8 cellular contexts compared by ENCODE assay signal in the genomic region with DNA sequence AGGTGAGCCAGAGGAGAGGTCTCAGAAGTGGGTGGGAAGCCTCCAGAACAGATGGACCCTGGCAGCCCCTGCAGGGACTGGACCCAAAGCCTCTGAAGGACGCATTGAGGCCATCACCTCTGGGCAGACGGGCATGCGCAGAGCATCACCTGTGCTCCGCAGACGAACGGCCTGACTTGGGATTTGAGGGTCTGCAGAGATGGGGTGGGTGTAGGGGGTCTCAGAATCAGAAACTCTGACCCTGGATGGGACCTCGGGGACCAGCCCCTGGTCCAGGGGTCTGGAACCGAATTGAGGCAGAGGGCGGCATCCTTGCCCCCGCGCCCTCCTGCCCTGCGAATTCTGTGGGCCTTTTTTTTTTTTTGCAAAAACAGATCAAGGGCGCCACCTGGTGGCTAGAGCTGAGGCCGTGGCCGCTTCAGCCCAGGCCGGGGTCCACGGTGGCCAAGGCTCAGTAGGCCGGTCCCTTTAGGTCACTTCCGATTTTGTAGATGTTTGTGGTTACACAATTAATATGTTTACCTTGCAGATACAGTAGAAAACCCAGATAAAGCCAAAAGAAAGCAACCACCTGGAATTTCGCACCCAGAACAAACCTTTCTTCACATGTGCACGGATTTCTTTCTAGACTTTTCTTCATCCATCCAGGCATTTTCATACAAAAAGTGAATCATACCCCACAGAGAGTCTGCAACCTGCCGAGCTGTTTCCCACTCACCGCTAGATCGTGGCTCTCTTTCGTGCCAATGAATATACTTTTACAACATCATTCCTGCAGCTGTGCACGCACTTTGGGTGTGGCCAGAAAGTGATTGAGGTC. TPM values are rescaled to one million over a fixed set of nuclear protein-coding genes. Genes with fewer than 3 reads are reported as not detected.
DNase-seq lines count a peak whose midpoint lies in the region; ATAC-seq and TF ChIP-seq lines count a peak whose summit lies in the region.

No MANE protein-coding gene starts in this region.

- H3K27me3 Mint-ChIP-seq in activated CD4-positive, alpha-beta T cell treated with anti-CD3 and anti-CD28 coated beads, Interleukin-2, amount 10 ng/mL, durations not matched to agents 7 days and 5 days, result peaks cover 13% of the 10 kb centered on the region
- H3K27me3 Mint-ChIP-seq in nephron (ENCODE audit: low read depth), result peaks cover 17% of the 10 kb centered on the region

- H3K9me3 Mint-ChIP-seq in activated CD4-positive, alpha-beta T cell treated with anti-CD3 and anti-CD28 coated beads, Interleukin-2, amount 10 ng/mL, durations not matched to agents 7 days and 5 days, result no peaks in the 10 kb centered on the region
- no peaks in the 10 kb centered on the region for H3K9me3 Mint-ChIP-seq in nephron

- POLR2A ChIA-PET in activated CD4-positive, alpha-beta T cell treated with anti-CD3 and anti-CD28 coated beads, Interleukin-2, amount 10 ng/mL, durations not matched to agents 7 days and 5 days (lab: Charles Lee), result no interaction called here

- H3K9me3 ChIP-seq in MG63 (no peaks in the 10 kb centered on the region), vagina (no peaks in the 10 kb centered on the region)

- TF ChIP-seq POLR2A in vagina (IDR thresholded peaks at IDR 0.05), result no peak

- H3K27ac ChIP-seq in vagina, result no peak overlapping the region

- H3K36me3 Mint-ChIP-seq in activated CD4-positive, alpha-beta T cell treated with anti-CD3 and anti-CD28 coated beads, Interleukin-2, amount 10 ng/mL, durations not matched to agents 7 days and 5 days (ENCODE audit: low read depth), result no peaks in the 10 kb centered on the region
- H3K36me3 Mint-ChIP-seq in nephron (ENCODE audit: low read depth), result no peaks in the 10 kb centered on the region

- DNase-seq in DMS 273 (lab: John Stamatoyannopoulos, UW; ENCODE audit: unreplicated experiment) (peak; percentile 66), DMS 273 treated with DMSO at 0.1 percent for 48 hours (lab: John Stamatoyannopoulos, UW) (no peak), MG63 (peak; percentile 18), vagina (ENCODE audit: extremely low spot score in 2 of 2) (no peak)
- DNase-seq in activated CD4-positive, alpha-beta T cell treated with anti-CD3 and anti-CD28 coated beads, Interleukin-2, amount 10 ng/mL, durations not matched to agents 7 days and 5 days, result peak; percentile 40
- DNase-seq in effector CD4-positive, alpha-beta T cell, result peak; percentile 55

- no peak overlapping the region for H3K27ac Mint-ChIP-seq in activated CD4-positive, alpha-beta T cell treated with anti-CD3 and anti-CD28 coated beads, Interleukin-2, amount 10 ng/mL, durations not matched to agents 7 days and 5 days
- H3K27ac Mint-ChIP-seq in nephron, result peak overlapping the region in 2 of 3 experiments; percentile 48 to 80

- no peak overlapping the region for H3K4me3 ChIP-seq in MG63
- H3K4me3 ChIP-seq in vagina, result no peak overlapping the region

- peak; percentile 91 to 97 (median 91) for TF ChIP-seq CTCF in nephron (IDR thresholded peaks at IDR 0.05; ENCODE audit: unreplicated experiment in 3 of 3)
- peak; percentile 60 to 90 (median 71) for TF ChIP-seq CTCF in vagina (IDR thresholded peaks at IDR 0.05)

- no peak overlapping the region for H3K4me3 Mint-ChIP-seq in activated CD4-positive, alpha-beta T cell treated with anti-CD3 and anti-CD28 coated beads, Interleukin-2, amount 10 ng/mL, durations not matched to agents 7 days and 5 days
- no peak overlapping the region for H3K4me3 Mint-ChIP-seq in nephron

- CTCF ChIA-PET in activated CD4-positive, alpha-beta T cell treated with anti-CD3 and anti-CD28 coated beads, Interleukin-2, amount 10 ng/mL, durations not matched to agents 7 days and 5 days (lab: Charles Lee), result interaction anchor here (1.0 kb wide), 4 partner anchors 15 to 84 kb away, joined by 3 to 6 read pairs (median 4); no protein-coding TSS in a partner anchor

- intact Hi-C loops in vagina (cut with DNase I), result loop anchor here (2.0 to 10.0 kb wide), 2 partner anchors 80 to 200 kb away; partner anchors contain the start of gene RBM38

- ATAC-seq in HG03135 (IDR thresholded peaks at IDR 0.05; ENCODE audit: unreplicated experiment), result no peak

- H3K4me1 Mint-ChIP-seq in activated CD4-positive, alpha-beta T cell treated with anti-CD3 and anti-CD28 coated beads, Interleukin-2, amount 10 ng/mL, durations not matched to agents 7 days and 5 days, result peaks cover 3% of the 10 kb centered on the region
- peaks cover 19% of the 10 kb centered on the region for H3K4me1 Mint-ChIP-seq in nephron

- no peaks in the 10 kb centered on the region for H3K27me3 ChIP-seq in MG63
- H3K27me3 ChIP-seq in vagina, result no peaks in the 10 kb centered on the region

- peaks cover 8% of the 10 kb centered on the region for H3K4me1 ChIP-seq in vagina

- H3K36me3 ChIP-seq in MG63, result no peaks in the 10 kb centered on the region
- H3K36me3 ChIP-seq in vagina, result no peaks in the 10 kb centered on the region

RNA-seq across cellular contexts. Expression of gene ZBP1, which starts 25.9 kb away (rescaled TPM):
- not detected in 2 replicates for total RNA-seq in MG63 (2014; rRNA removed; shearing (Covaris generic); ENCODE audit: low replicate concordance)
- total RNA-seq in activated CD4-positive, alpha-beta T cell treated with anti-CD3 and anti-CD28 coated beads, Interleukin-2, amount 10 ng/mL, durations not matched to agents 7 days and 5 days, result 10 to 100 TPM; 28.3 to 31.4 TPM
- 0.74 TPM for total RNA-seq in vagina

RNA-seq across cellular contexts. Expression of gene PCK1, which starts 33.4 kb away (rescaled TPM):
- total RNA-seq in MG63 (2014; rRNA removed; shearing (Covaris generic); ENCODE audit: low replicate concordance), result not detected in 2 replicates
- total RNA-seq in activated CD4-positive, alpha-beta T cell treated with anti-CD3 and anti-CD28 coated beads, Interleukin-2, amount 10 ng/mL, durations not matched to agents 7 days and 5 days, result not detected
- total RNA-seq in vagina, result 13.0 TPM

Comparison
In these comparisons a context has a peak if more than half of its experiments do, and no peak if none do; other contexts are left out.
1. DNase-seq: peak in DMS 273 (single experiment), MG63 (single experiment), activated CD4-positive, alpha-beta T cell treated with anti-CD3 and anti-CD28 coated beads, Interleukin-2, amount 10 ng/mL, durations not matched to agents 7 days and 5 days (single experiment) and effector CD4-positive, alpha-beta T cell (single experiment); none in DMS 273 treated with DMSO at 0.1 percent for 48 hours (single experiment) and vagina (0 of 2).
2. RNA of gene ZBP1, which starts 25.9 kb away (total RNA-seq): 28.3 to 31.4 TPM in activated CD4-positive, alpha-beta T cell treated with anti-CD3 and anti-CD28 coated beads, Interleukin-2, amount 10 ng/mL, durations not matched to agents 7 days and 5 days; 0.74 TPM in vagina (single experiment) and not detected in MG63; every median in the first group is over 10 times any median in the second.
3. RNA of gene PCK1, which starts 33.4 kb away (total RNA-seq): 13.0 TPM in vagina (single experiment); not detected in MG63 and not detected in activated CD4-positive, alpha-beta T cell treated with anti-CD3 and anti-CD28 coated beads, Interleukin-2, amount 10 ng/mL, durations not matched to agents 7 days and 5 days; every median in the first group is over 10 times any median in the second.